Comparison of ENCODE assay signal across 8 cellular contexts in genomic region chrX:41481264-41482109, GRCh38. TPM values are rescaled to one million over a fixed set of nuclear protein-coding genes. Genes with fewer than 3 reads are reported as not detected.
DNase-seq lines count a peak whose midpoint lies in the region; ATAC-seq and TF ChIP-seq lines count a peak whose summit lies in the region.

No MANE protein-coding gene starts in this region.

- POLR2A ChIA-PET in PC-3 (lab: Charles Lee; ENCODE audit: unreplicated experiment): no interaction called here

- H3K9me2 ChIP-seq in PC-3 (replicated peaks; ENCODE audit: low read length): no peaks in the 10 kb centered on the region

- no peaks in the 10 kb centered on the region for H3K27me3 ChIP-seq in PC-3 (ENCODE audit: low read length)

- intact Hi-C loops in PC-3 (cut with micrococcal nuclease): no loop called here

- peak; percentile 35 for TF ChIP-seq CTCF in 22Rv1 (IDR thresholded peaks at IDR 0.05)
- TF ChIP-seq CTCF in GM10266 (IDR thresholded peaks at IDR 0.05; ENCODE audit: control insufficient read depth, insufficient read depth, low read depth, missing control alignments): peak; percentile 50
- peak; percentile 73 for TF ChIP-seq CTCF in PC-3 (conservative IDR thresholded peaks at IDR 0.05; ENCODE audit: low read depth, low read length)
- TF ChIP-seq CTCF in fibroblast of pulmonary artery (IDR thresholded peaks at IDR 0.05; ENCODE audit: low read length, missing control alignments): peak; percentile 44

- no peaks in the 10 kb centered on the region for H3F3A ChIP-seq in PC-3 (ENCODE audit: low read length, unreplicated experiment)

- CTCF ChIA-PET in PC-3 (lab: Charles Lee): interaction anchor here (0.5 kb wide), 1 partner anchor 12 kb away, joined by 3 read pairs; no protein-coding TSS in a partner anchor

- H3K4me2 ChIP-seq in PC-3 (ENCODE audit: low read length): no peak overlapping the region

- no TSS peak for BruUV-seq in PC-3 (replicated peaks; lab: Mats Ljungman, UMichigan)

- H3K4me3 ChIP-seq in PC-3 (ENCODE audit: low read length): no peak overlapping the region
- no peak overlapping the region for H3K4me3 ChIP-seq in fibroblast of pulmonary artery (replicated peaks; ENCODE audit: low read depth, low read length)

- DNase-seq in GM10266 (ENCODE audit: extremely low spot score): peak; percentile 50
- DNase-seq in PC-3: peak; percentile 45
- no peak for DNase-seq in fibroblast of pulmonary artery (ENCODE audit: low read depth)
- no peak for DNase-seq in hepatic stellate cell (ENCODE audit: low spot score)
- no peak for DNase-seq in activated effector memory CD4-positive, alpha-beta T cell treated with Interleukin-2 at 50 U/mL for 16 hours

- H3K36me3 ChIP-seq in PC-3 (ENCODE audit: low read depth, low read length): no peaks in the 10 kb centered on the region

- H3K4me1 ChIP-seq in PC-3 (ENCODE audit: insufficient read depth, low read length): no peaks in the 10 kb centered on the region

- H3K79me2 ChIP-seq in PC-3 (ENCODE audit: low read length): no peaks in the 10 kb centered on the region

- H3K27ac ChIP-seq in 22Rv1 (no peak overlapping the region), PC-3 (ENCODE audit: low read length) (no peak overlapping the region)

- no peak overlapping the region for H3K9ac ChIP-seq in PC-3 (ENCODE audit: low read length)

- H2AFZ ChIP-seq in PC-3 (ENCODE audit: low read length): no peak overlapping the region

- H3K9me3 ChIP-seq in PC-3 (ENCODE audit: low read length): no peaks in the 10 kb centered on the region

- no peaks in the 10 kb centered on the region for H4K20me1 ChIP-seq in PC-3 (ENCODE audit: low read length)

- peak; percentile 69; the same call in 1 of the 2 replicates for ATAC-seq in PC-3
- no peak for ATAC-seq in HG03460 (IDR thresholded peaks at IDR 0.05; ENCODE audit: unreplicated experiment)
- no peak for ATAC-seq in GM21360 (IDR thresholded peaks at IDR 0.05; ENCODE audit: unreplicated experiment)

RNA-seq across cellular contexts. Expression of gene NYX, which starts 34.3 kb away (rescaled TPM):
- not detected in 2 replicates for total RNA-seq in PC-3 (2014; rRNA removed)

Comparison
In these comparisons a context has a peak if more than half of its experiments do, and no peak if none do; other contexts are left out.
1. DNase-seq: peak in GM10266 (single experiment) and PC-3 (single experiment); none in fibroblast of pulmonary artery (single experiment), hepatic stellate cell (single experiment) and activated effector memory CD4-positive, alpha-beta T cell treated with Interleukin-2 at 50 U/mL for 16 hours (single experiment).
2. Peak in every context shown above with its lines, with median percentiles within 50 percentile points of each other: CTCF ChIP-seq.